ENCODE assay signal across 20 cellular contexts in the genomic region with DNA sequence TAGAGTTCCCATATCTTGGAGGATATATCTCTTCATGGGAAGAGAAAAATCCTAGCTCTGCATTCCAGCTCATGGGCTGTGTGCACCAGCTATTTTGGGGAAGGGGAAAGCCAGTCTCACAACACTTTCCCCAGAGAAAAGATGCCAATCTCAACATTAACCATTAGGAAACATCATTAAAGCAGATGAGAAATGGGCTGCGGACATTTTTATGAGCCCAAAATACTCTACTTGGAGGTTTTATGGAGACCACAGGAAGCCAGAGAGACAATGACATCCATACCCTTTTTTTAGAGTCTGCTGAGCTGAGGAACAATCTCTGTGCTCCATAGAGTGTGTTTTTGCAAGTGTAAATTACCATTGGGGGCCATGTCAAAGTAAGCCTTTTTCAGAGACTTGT.
"Had no signal": no experiment of that assay in that cellular context is flagged by ENCODE, and none has a peak within 500 bp of the region (broad histone marks: within the 10 kb centered on the region; RNA-seq: fewer than 3 reads in every experiment).

No MANE protein-coding gene starts in this region.

- H3K27ac ChIP-seq: brain microvascular endothelial cell, colonic mucosa, epithelial cell of prostate, thyroid gland had no signal

- H3K36me3 ChIP-seq: brain microvascular endothelial cell, colonic mucosa, thyroid gland had no signal

- DNase-seq: activated CD4-positive, alpha-beta T cell treated with anti-CD3 and anti-CD28 coated beads, Interleukin-2, amount 10 ng/mL, durations not matched to agents 7 days and 5 days; activated CD8-positive, alpha-beta memory T cell treated with anti-CD3 and anti-CD28 coated beads, Interleukin-2, amount 50 U/mL, for 48 hours; activated effector memory CD4-positive, alpha-beta T cell treated with anti-CD3 and anti-CD28 coated beads, Interleukin-2, amount 50 U/mL, for 16 hours; activated naive CD4-positive, alpha-beta T cell treated with anti-CD3 and anti-CD28 coated beads, Interleukin-2, amount 50 U/mL, for 16 hours; activated T-cell treated with anti-CD3 and anti-CD28 coated beads, Interleukin-2, amount 50 U/mL, for 72 hours; aorta; brain microvascular endothelial cell; central memory CD4-positive, alpha-beta T cell; colonic mucosa; endodermal cell; foreskin melanocyte; glutamatergic neuron; retina; stimulated activated CD4-positive, alpha-beta T cell treated with anti-CD3 and anti-CD28 coated beads, Interleukin-12 subunit alpha, Interleukin-12 subunit beta, amount 100 ng/mL, for 4 hours; stimulated activated CD4-positive, alpha-beta T cell treated with anti-CD3 and anti-CD28 coated beads, Interleukin-1b, Interleukin-23, amount 100 ng/mL, for 48 hours; stimulated activated CD8-positive, alpha-beta memory T cell treated with anti-CD3 and anti-CD28 coated beads, Interleukin-4, amount 100 ng/mL, for 48 hours; thyroid gland had no signal

- H3K4me1 ChIP-seq: colonic mucosa, thyroid gland had no signal

- H3K9me3 ChIP-seq: colonic mucosa, thyroid gland had no signal

- H3K9me3 Mint-ChIP-seq: activated CD4-positive, alpha-beta T cell treated with anti-CD3 and anti-CD28 coated beads, Interleukin-2, amount 10 ng/mL, durations not matched to agents 7 days and 5 days had no signal

- ATAC-seq: activated CD4-positive, CD25-positive, alpha-beta regulatory T cell treated with anti-CD3 and anti-CD28 coated beads, Interleukin-2, amount 50 U/mL, for 24 hours had no signal

- H3K27me3 ChIP-seq: brain microvascular endothelial cell, colonic mucosa, thyroid gland had no signal

- H3K4me3 ChIP-seq: colonic mucosa, thyroid gland had no signal

- H3K27ac Mint-ChIP-seq: activated CD4-positive, alpha-beta T cell treated with anti-CD3 and anti-CD28 coated beads, Interleukin-2, amount 10 ng/mL, durations not matched to agents 7 days and 5 days; activated T-cell treated with anti-CD3 and anti-CD28 coated beads, Interleukin-2, amount 50 U/mL, for 72 hours; endodermal cell had no signal

- H3K4me3 Mint-ChIP-seq: activated CD4-positive, alpha-beta T cell treated with anti-CD3 and anti-CD28 coated beads, Interleukin-2, amount 10 ng/mL, durations not matched to agents 7 days and 5 days; activated T-cell treated with anti-CD3 and anti-CD28 coated beads, Interleukin-2, amount 50 U/mL, for 72 hours; endodermal cell; neural crest cell had no signal
